Comparison of ENCODE assay signal across 8 cellular contexts in genomic region chr18:42274488-42275137, GRCh38.
DNase-seq lines count a peak whose midpoint lies in the region; ATAC-seq and TF ChIP-seq lines count a peak whose summit lies in the region.

No MANE protein-coding gene starts in this region.

- H3K27me3 ChIP-seq in endodermal cell (ENCODE audit: control insufficient read depth, insufficient read depth, low read length, poor library complexity, severe bottlenecking): no peaks in the 10 kb centered on the region

- no peak overlapping the region for H3K27ac ChIP-seq in endodermal cell (ENCODE audit: low read depth, low read length)

- DNase-seq in A172 (ENCODE audit: low spot score) (peak; percentile 39), MV-4-11 (lab: John Stamatoyannopoulos, UW) (peak; percentile 15), endodermal cell (peak; percentile 62), NCI-H2029 (lab: John Stamatoyannopoulos, UW) (no peak), DMS153 treated with DMSO at 0.1 percent for 48 hours (lab: John Stamatoyannopoulos, UW; ENCODE audit: unreplicated experiment) (no peak), NCI-H774 (lab: John Stamatoyannopoulos, UW) (no peak), DMS79 (lab: John Stamatoyannopoulos, UW) (no peak)

- H3K9me3 Mint-ChIP-seq in endodermal cell: no peaks in the 10 kb centered on the region

- H3K9me3 ChIP-seq in endodermal cell (ENCODE audit: control insufficient read depth, low read length): no peaks in the 10 kb centered on the region

- no peak overlapping the region for H3K4me3 ChIP-seq in endodermal cell (ENCODE audit: low read length)

- TF ChIP-seq CTCF in endodermal cell (conservative IDR thresholded peaks at IDR 0.05): peak; percentile 76

- no peaks in the 10 kb centered on the region for H3K36me3 Mint-ChIP-seq in endodermal cell (ENCODE audit: low read depth)

- no peak overlapping the region for H3K9ac ChIP-seq in endodermal cell (ENCODE audit: extremely low read depth, low read length, poor library complexity, severe bottlenecking)

- peak; percentile 71 for ATAC-seq in GM18867 (IDR thresholded peaks at IDR 0.05; ENCODE audit: unreplicated experiment)

- H3K27me3 Mint-ChIP-seq in endodermal cell (ENCODE audit: insufficient read depth): no peaks in the 10 kb centered on the region

- peaks cover 10% of the 10 kb centered on the region for H3K4me1 Mint-ChIP-seq in endodermal cell

- no peaks in the 10 kb centered on the region for H3K36me3 ChIP-seq in endodermal cell (ENCODE audit: control insufficient read depth, insufficient read depth, low read length)

- WGBS in endodermal cell (ENCODE audit: insufficient coverage in 1 of 2, insufficient read length in 1 of 2), 2 experiments: 24 to 43% methylated on average over 1 of the region's 1 CpG

- H3K4me1 ChIP-seq in endodermal cell (ENCODE audit: control insufficient read depth, insufficient read depth, low read length): peaks cover 10% of the 10 kb centered on the region

- H3K4me3 Mint-ChIP-seq in endodermal cell: no peak overlapping the region

- H3K27ac Mint-ChIP-seq in endodermal cell: peak overlapping the region; percentile 23

Comparison
In these comparisons a context has a peak if more than half of its experiments do, and no peak if none do; other contexts are left out.
1. DNase-seq: peak in A172 (single experiment), MV-4-11 (single experiment) and endodermal cell (single experiment); none in NCI-H2029 (single experiment), DMS153 treated with DMSO at 0.1 percent for 48 hours (single experiment), NCI-H774 (single experiment) and DMS79 (single experiment).